In genomic region chrX:110418220-110418856, GRCh38 we compare ENCODE assay signal across 8 cellular contexts.
DNase-seq lines count a peak whose midpoint lies in the region; ATAC-seq and TF ChIP-seq lines count a peak whose summit lies in the region.

No MANE protein-coding gene starts in this region.

- H3K4me3 ChIP-seq in OCI-LY3 (ENCODE audit: low read length) (no peak overlapping the region), skeletal muscle cell (ENCODE audit: low read depth, low read length) (peak overlapping the region; percentile 32)

- H3K79me2 ChIP-seq in OCI-LY3 (ENCODE audit: low read length), result no peaks in the 10 kb centered on the region

- H3K36me3 ChIP-seq in OCI-LY3 (replicated peaks; ENCODE audit: low read depth, low read length), result no peaks in the 10 kb centered on the region

- peak; percentile 40 for TF ChIP-seq CTCF in OCI-LY3 (IDR thresholded peaks at IDR 0.05; ENCODE audit: low read depth, low read length)

- DNase-seq in DMS153 treated with DMSO at 0.1 percent for 48 hours (lab: John Stamatoyannopoulos, UW; ENCODE audit: unreplicated experiment), result peak; percentile 5
- no peak for DNase-seq in DMS153 (lab: John Stamatoyannopoulos, UW)
- peak; percentile 56 for DNase-seq in fibroblast of the conjunctiva (ENCODE audit: low read depth)
- peak; percentile 45 for DNase-seq in skeletal muscle cell (ENCODE audit: low read depth)
- DNase-seq in T-helper 9 cell, result no peak

- no peaks in the 10 kb centered on the region for H3K9me3 ChIP-seq in OCI-LY3 (ENCODE audit: insufficient read depth, low read length)

- no peaks in the 10 kb centered on the region for H4K20me1 ChIP-seq in OCI-LY3 (ENCODE audit: insufficient read depth, low read length)

- H2AFZ ChIP-seq in OCI-LY3 (ENCODE audit: low read depth, low read length), result no peak overlapping the region

- ATAC-seq in HG02759 (IDR thresholded peaks at IDR 0.05; ENCODE audit: unreplicated experiment) (no peak), GM21528 (IDR thresholded peaks at IDR 0.05; ENCODE audit: low FRiP score, unreplicated experiment) (no peak)

- H3K27ac ChIP-seq in OCI-LY3 (ENCODE audit: low read length), result no peak overlapping the region

- peak overlapping the region; percentile 40 for H3K4me2 ChIP-seq in OCI-LY3 (ENCODE audit: low read length)

- H3K4me1 ChIP-seq in OCI-LY3 (ENCODE audit: low read length), result peaks cover 31% of the 10 kb centered on the region

- no peak overlapping the region for H3K9ac ChIP-seq in OCI-LY3 (ENCODE audit: low read length)

- H3K27me3 ChIP-seq in OCI-LY3 (ENCODE audit: low read depth, low read length), result no peaks in the 10 kb centered on the region

Comparison
In these comparisons a context has a peak if more than half of its experiments do, and no peak if none do; other contexts are left out.
1. DNase-seq: peak in DMS153 treated with DMSO at 0.1 percent for 48 hours (single experiment), fibroblast of the conjunctiva (single experiment) and skeletal muscle cell (single experiment); none in DMS153 (single experiment) and T-helper 9 cell (single experiment).